Comparison of ENCODE assay signal across 1 cellular context in the genomic region with DNA sequence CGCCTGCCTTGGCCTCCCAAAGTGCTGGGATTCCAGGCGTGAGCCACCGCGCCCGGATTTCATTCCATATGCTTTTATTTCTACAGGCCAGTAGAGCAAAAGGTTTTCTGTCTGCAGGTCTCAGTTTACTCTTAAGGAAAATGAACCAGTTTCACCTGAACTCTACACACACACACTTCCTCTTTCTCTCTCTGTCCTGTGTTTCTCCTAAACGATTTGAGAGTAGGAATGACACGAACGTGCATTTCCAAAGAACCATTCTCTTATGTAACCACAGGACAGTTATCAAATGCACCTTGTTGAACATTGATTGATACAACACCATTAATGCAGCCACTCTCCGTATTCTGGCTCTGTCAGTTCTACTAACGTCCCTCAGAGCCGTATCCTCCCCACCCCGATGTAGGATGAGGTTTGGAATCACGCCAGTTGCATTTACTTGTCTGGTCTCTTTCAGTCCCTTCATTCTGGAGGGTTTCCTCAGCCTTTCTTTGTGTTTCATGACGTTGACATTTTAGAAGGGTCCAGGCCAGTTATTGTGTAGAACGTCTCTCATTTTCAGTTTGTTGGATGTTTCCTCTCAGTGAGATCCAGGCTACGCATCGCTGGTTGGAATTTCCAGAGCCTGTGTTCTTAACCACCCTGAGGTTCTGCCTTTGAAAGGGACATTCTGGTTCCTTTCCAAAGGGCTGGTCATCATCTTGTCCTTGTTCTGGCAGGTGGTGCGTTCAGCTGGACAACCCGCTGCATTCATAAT.
TF ChIP-seq lines count a peak whose summit lies in the region.

No MANE protein-coding gene starts in this region.

TF ChIP-seq in SK-N-SH, 30 proteins besides CTCF, POLR2A, EP300 and RAD21 (continued from another document):
- TF ChIP-seq TAF1 (IDR thresholded peaks at IDR 0.05; ENCODE audit: borderline replicate concordance, low read depth, low read length), result no peak
